Comparison of ENCODE assay signal across 8 cellular contexts in genomic region chr7:20777377-20778062, GRCh38. TPM values are rescaled to one million over a fixed set of nuclear protein-coding genes. Genes with fewer than 3 reads are reported as not detected.
DNase-seq lines count a peak whose midpoint lies in the region; ATAC-seq and TF ChIP-seq lines count a peak whose summit lies in the region.

No MANE protein-coding gene starts in this region.

- H3K27ac Mint-ChIP-seq in HFFc6 = no peak overlapping the region
- H3K27ac Mint-ChIP-seq in T-cell = peak overlapping the region in 1 of 2 donors; percentile 23
- peak overlapping the region in 1 of 6 donors; percentile 51 for H3K27ac Mint-ChIP-seq in immature natural killer cell

- no peak for TF ChIP-seq CTCF in HFFc6 (IDR thresholded peaks at IDR 0.05)

- no peaks in the 10 kb centered on the region for H3K9me3 Mint-ChIP-seq in HFFc6
- peaks cover 0 to 6% (median 3%) of the 10 kb centered on the region in 3 donors for H3K9me3 Mint-ChIP-seq in T-cell
- peaks cover 0 to 28% (median 14%) of the 10 kb centered on the region in 6 donors for H3K9me3 Mint-ChIP-seq in immature natural killer cell

- POLR2A ChIA-PET in T-cell (lab: Charles Lee) = no interaction called here

- H3K4me3 Mint-ChIP-seq in HFFc6 (peak overlapping the region; percentile 3; the same call in 1 of the 2 replicates), T-cell (peak overlapping the region; percentile 9 to 75 (median 51)), immature natural killer cell (peak overlapping the region in 4 of 5 donors; percentile 19 to 70 (median 48))

- H3K4me1 Mint-ChIP-seq in HFFc6 (ENCODE audit: low read depth) = peaks cover 8% of the 10 kb centered on the region; the same call in 1 of the 2 replicates
- peaks cover 8 to 14% (median 12%) of the 10 kb centered on the region in 3 donors for H3K4me1 Mint-ChIP-seq in T-cell
- H3K4me1 Mint-ChIP-seq in immature natural killer cell = peaks cover 8 to 10% of the 10 kb centered on the region in 2 donors

- H3K27me3 Mint-ChIP-seq in HFFc6 (ENCODE audit: insufficient read depth) (peaks cover 26% of the 10 kb centered on the region), T-cell (peaks cover 60 to 72% of the 10 kb centered on the region in 2 donors), immature natural killer cell (ENCODE audit: low read depth in 3 of 3) (peaks cover 22 to 40% (median 36%) of the 10 kb centered on the region in 3 donors)

- no peak for ATAC-seq in T-cell (replicated peaks in 1 of 4)

- no peak for DNase-seq in HFFc6
- DNase-seq in T-cell = no peak
- DNase-seq in immature natural killer cell = no peak
- no peak for DNase-seq in H4 (ENCODE audit: low spot score)
- DNase-seq in NCI-H2171 (lab: John Stamatoyannopoulos, UW) = no peak
- DNase-seq in NOMO-1 (lab: John Stamatoyannopoulos, UW; ENCODE audit: unreplicated experiment in 2 of 2) = no peak
- DNase-seq in D341Med (ENCODE audit: low spot score) = no peak

- H3K4me3 ChIP-seq in GM08714 (ENCODE audit: low read length) = peak overlapping the region; percentile 27; the same call in 1 of the 2 replicates

- H3K36me3 Mint-ChIP-seq in HFFc6 (ENCODE audit: low read depth) (no peaks in the 10 kb centered on the region), T-cell (no peaks in the 10 kb centered on the region), immature natural killer cell (peaks cover 4 to 13% (median 4%) of the 10 kb centered on the region in 3 donors)

- CTCF ChIA-PET in T-cell (lab: Charles Lee) = no interaction called here

RNA-seq across cellular contexts. Expression of gene SP8, which starts 9.2 kb away (rescaled TPM):
- total RNA-seq in HFFc6 (2021; fragmentation: NEBNext Ultra II Directional; extraction: Animal tissue kit (Norgen Biotek cat#: 25700)) = not detected
- total RNA-seq in T-cell = under 1 TPM in 1 of 5 donors, not detected in 4; 0.18 TPM
- not detected for polyA plus RNA-seq in immature natural killer cell
- total RNA-seq in H4 (2014; rRNA removed; shearing (Covaris generic)) = 0.08 and 0.64 TPM in 2 replicates
